In genomic region chr6:34546551-34547321, GRCh38 we compare ENCODE assay signal across 11 cellular contexts. TPM values are rescaled to one million over a fixed set of nuclear protein-coding genes. Genes with fewer than 3 reads are reported as not detected.
DNase-seq lines count a peak whose midpoint lies in the region; ATAC-seq and TF ChIP-seq lines count a peak whose summit lies in the region.
"Had no signal": no experiment of that assay in that cellular context is flagged by ENCODE, and none has a peak within 500 bp of the region (broad histone marks: within the 10 kb centered on the region; RNA-seq: fewer than 3 reads in every experiment).

No MANE protein-coding gene starts in this region.

- H3K27me3 ChIP-seq in BE2C, result no peaks in the 10 kb centered on the region
- H3K27me3 ChIP-seq in lung (ENCODE audit: control insufficient read depth, insufficient read depth), result no peaks in the 10 kb centered on the region

- 17 to 23% methylated on average over 9 to 11 of the region's 11 CpGs for WGBS in lung, 2 donors

- TF ChIP-seq CTCF in BE2C (IDR thresholded peaks at IDR 0.05; ENCODE audit: low read depth, low read length) (no peak), lung (IDR thresholded peaks at IDR 0.05; ENCODE audit: control extremely low read depth, extremely low read depth) (no peak)

- ATAC-seq in lung (ENCODE audit: insufficient read depth, low FRiP score) (peak; percentile 41), HG03039 (IDR thresholded peaks at IDR 0.05; ENCODE audit: unreplicated experiment) (no peak)
- ATAC-seq: CD8-positive, alpha-beta T cell had no signal

- no peaks in the 10 kb centered on the region for H3K9me3 ChIP-seq in BE2C
- no peaks in the 10 kb centered on the region for H3K9me3 ChIP-seq in lung (ENCODE audit: control insufficient read depth in 2 of 2, insufficient read depth in 1 of 2, low read length in 1 of 2)

- H3K36me3 ChIP-seq in BE2C, result no peaks in the 10 kb centered on the region
- H3K36me3 ChIP-seq in lung (ENCODE audit: control insufficient read depth in 2 of 2, insufficient read depth in 2 of 2, low read length in 2 of 2), result no peaks in the 10 kb centered on the region

- in situ Hi-C loops in KBM-7 (cut with MboI; ENCODE audit: low pct_unique_long_range_greater_than_20kb, low sequenced_read_pairs), result no loop called here

- H3K4me3 ChIP-seq in BE2C (ENCODE audit: low read depth, low read length) (no peak overlapping the region), lung (no peak overlapping the region)

- DNase-seq in BE2C (peak; percentile 44), NCI-H2029 (lab: John Stamatoyannopoulos, UW) (peak; percentile 93), amygdala (lab: John Stamatoyannopoulos, UW) (peak in 31 of 56 donors; percentile 2 to 90 (median 30)), lung (ENCODE audit: low spot score) (peak; percentile 66), KBM-7 (no peak), T1000 (lab: John Stamatoyannopoulos, UW) (no peak)
- no peak for DNase-seq in stimulated activated CD4-positive, alpha-beta T cell treated with anti-CD3 and anti-CD28 coated beads, Interleukin-2, amount 100 ng/mL, for 48 hours
- DNase-seq: activated B cell treated with CpG ODN at 0.5 μM for 24 hours; CD8-positive, alpha-beta T cell; NCI-H1048 had no signal

- no peak overlapping the region for H3K27ac ChIP-seq in lung (ENCODE audit: low read depth in 1 of 2, low read length in 1 of 2)

- H3K4me1 ChIP-seq in BE2C, result no peaks in the 10 kb centered on the region
- H3K4me1 ChIP-seq in lung (ENCODE audit: control insufficient read depth in 2 of 2, insufficient read depth in 2 of 2, low read length in 2 of 2), result peaks cover 0 to 12% of the 10 kb centered on the region in 2 donors

RNA-seq across cellular contexts. Expression of gene SPDEF, which starts 9.4 kb away (rescaled TPM):
- polyA plus RNA-seq in BE2C (2012; ENCODE audit: insufficient read depth, insufficient read length, low read depth), result not detected
- 1 to 10 TPM; 2.6 to 9.6 TPM for total RNA-seq in lung
- polyA plus RNA-seq in lung, result 10 to 100 TPM in 1 of 2 donors, 1 to 10 TPM in 1; 4.6 to 11.8 TPM

Comparison
In these comparisons a context has a peak if more than half of its experiments do, and no peak if none do; other contexts are left out.
1. DNase-seq: peak in BE2C (single experiment), NCI-H2029 (single experiment), amygdala (31 of 56) and lung (single experiment); none in KBM-7 (single experiment), T1000 (single experiment) and stimulated activated CD4-positive, alpha-beta T cell treated with anti-CD3 and anti-CD28 coated beads, Interleukin-2, amount 100 ng/mL, for 48 hours (0 of 2).